Comparison of ENCODE assay signal across 9 cellular contexts in the genomic region with DNA sequence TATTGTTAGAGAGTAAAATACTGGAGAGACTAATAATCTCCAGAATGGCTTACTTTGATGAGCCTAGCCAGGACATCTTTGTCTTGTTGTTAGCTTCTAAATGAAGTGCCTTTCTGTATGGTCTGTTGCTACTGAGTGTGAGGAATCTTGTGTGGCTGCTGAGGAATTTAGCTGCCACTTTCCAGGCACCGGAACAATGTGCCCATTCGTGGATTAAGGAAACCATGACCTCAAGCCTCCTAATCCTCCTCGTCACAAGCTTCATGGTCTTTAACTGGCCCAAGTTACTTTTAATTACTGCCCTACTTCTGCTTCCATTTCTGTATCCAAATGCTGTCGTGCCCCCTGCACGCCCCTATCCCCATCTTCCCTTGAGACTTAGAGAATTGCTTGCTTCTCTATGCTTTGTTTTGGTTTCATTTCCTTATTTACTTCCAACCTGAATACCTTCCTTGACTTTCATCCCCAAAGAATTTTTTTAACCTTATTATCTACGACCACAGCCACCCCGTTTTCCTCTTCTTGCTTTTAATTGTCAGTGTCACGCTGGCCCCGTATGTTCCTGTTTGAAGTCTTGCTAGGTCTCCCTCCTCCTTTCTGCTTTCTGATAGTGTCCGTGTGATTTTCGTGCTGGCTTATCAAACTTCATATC. TPM values are rescaled to one million over a fixed set of nuclear protein-coding genes. Genes with fewer than 3 reads are reported as not detected.
DNase-seq lines count a peak whose midpoint lies in the region; ATAC-seq and TF ChIP-seq lines count a peak whose summit lies in the region.
"Had no signal": no experiment of that assay in that cellular context is flagged by ENCODE, and none has a peak within 500 bp of the region (broad histone marks: within the 10 kb centered on the region; RNA-seq: fewer than 3 reads in every experiment).

No MANE protein-coding gene starts in this region.

- H3K27me3 ChIP-seq in brain microvascular endothelial cell (replicated peaks) (no peaks in the 10 kb centered on the region), subcutaneous abdominal adipose tissue (ENCODE audit: control insufficient read depth in 5 of 5, insufficient read depth in 4 of 5, low read length in 5 of 5) (no peaks in the 10 kb centered on the region)

- TF ChIP-seq CTCF in brain microvascular endothelial cell (IDR thresholded peaks at IDR 0.05; ENCODE audit: low read depth, low read length, missing control alignments) (no peak), mucosa of descending colon (IDR thresholded peaks at IDR 0.05) (no peak)

- H3K4me3 ChIP-seq in brain microvascular endothelial cell (ENCODE audit: low read depth, low read length) (peak overlapping the region; percentile 43), subcutaneous abdominal adipose tissue (ENCODE audit: low read depth in 1 of 5, low read length in 5 of 5) (peak overlapping the region; percentile 23 to 62 (median 60)), mucosa of descending colon (no peak overlapping the region)

- no peak overlapping the region for H3K4me3 Mint-ChIP-seq in T-helper 17 cell

- intact Hi-C loops in mucosa of descending colon (cut with DNase I, micrococcal nuclease) = no loop called here

- H3K27ac Mint-ChIP-seq in T-helper 17 cell = no peak overlapping the region

- H3K9me3 ChIP-seq in subcutaneous abdominal adipose tissue (ENCODE audit: control insufficient read depth in 5 of 5, low read length in 5 of 5) (no peaks in the 10 kb centered on the region), T-helper 17 cell (ENCODE audit: control insufficient read depth, low read length, poor library complexity, severe bottlenecking) (no peaks in the 10 kb centered on the region), mucosa of descending colon (no peaks in the 10 kb centered on the region)

- no peaks in the 10 kb centered on the region for H3K4me1 Mint-ChIP-seq in T-helper 17 cell

- DNase-seq in HT1080 (ENCODE audit: low read depth) (peak; percentile 57), brain microvascular endothelial cell (no peak), kidney tubule cell (ENCODE audit: low spot score) (peak; percentile 53), T-helper 17 cell (no peak), NCI-H187 (lab: John Stamatoyannopoulos, UW) (no peak), mucosa of descending colon (no peak)
- DNase-seq: NCI-H1694 had no signal

- in situ Hi-C loops in brain microvascular endothelial cell (cut with HindIII; ENCODE audit: low pct_ligation_motif_present, low sequenced_read_pairs) = no loop called here

- peak overlapping the region; percentile 32 for H3K27ac ChIP-seq in brain microvascular endothelial cell
- peak overlapping the region; percentile 25 for H3K27ac ChIP-seq in subcutaneous abdominal adipose tissue (ENCODE audit: low read depth, low read length)

- peaks cover 0 to 14% (median 9%) of the 10 kb centered on the region in 5 donors for H3K4me1 ChIP-seq in subcutaneous abdominal adipose tissue (ENCODE audit: control insufficient read depth in 5 of 5, insufficient read depth in 5 of 5, low read length in 5 of 5)
- H3K4me1 ChIP-seq in mucosa of descending colon (ENCODE audit: low read depth) = peaks cover 4% of the 10 kb centered on the region

- H3K36me3 Mint-ChIP-seq in T-helper 17 cell (ENCODE audit: low read depth) = no peaks in the 10 kb centered on the region

- H3K27me3 Mint-ChIP-seq in T-helper 17 cell = peaks cover 9% of the 10 kb centered on the region

- H3K9ac ChIP-seq in subcutaneous abdominal adipose tissue (ENCODE audit: low read length in 5 of 5) = peak overlapping the region in 2 of 5 donors; percentile 26 to 31

- ATAC-seq in T-helper 17 cell = no peak
- ATAC-seq in GM21390 (IDR thresholded peaks at IDR 0.05; ENCODE audit: unreplicated experiment) = no peak
- ATAC-seq in mucosa of descending colon = no peak

- H3K36me3 ChIP-seq in brain microvascular endothelial cell (replicated peaks) = peaks cover 2% of the 10 kb centered on the region
- H3K36me3 ChIP-seq in subcutaneous abdominal adipose tissue (ENCODE audit: control insufficient read depth in 5 of 5, insufficient read depth in 5 of 5, low read length in 5 of 5) = peaks cover 0 to 6% (median 0%) of the 10 kb centered on the region in 5 donors
- no peaks in the 10 kb centered on the region for H3K36me3 ChIP-seq in mucosa of descending colon (ENCODE audit: low read depth)

RNA-seq across cellular contexts. Expression of a gene that starts 40.0 kb away (rescaled TPM):
- 9.6 and 13.9 TPM in 2 replicates for total RNA-seq in HT1080 (2014; rRNA removed; shearing (Covaris generic))
- 6.1 and 6.6 TPM in 2 replicates for polyA plus RNA-seq in HT1080 (2015; cell fraction: cytosol; rRNA removed)
- 20.3 and 28.5 TPM in 2 replicates for polyA plus RNA-seq in HT1080 (2015; cell fraction: nucleus; rRNA removed)
- total RNA-seq in T-helper 17 cell (1 to 10 TPM; 2.1 to 4.9 TPM), mucosa of descending colon (10 to 100 TPM; 11.6 to 47.3 (median 15.0) TPM)

Comparison
In these comparisons a context has a peak if more than half of its experiments do, and no peak if none do; other contexts are left out.
1. DNase-seq: peak in HT1080 (single experiment) and kidney tubule cell (single experiment); none in brain microvascular endothelial cell (single experiment), T-helper 17 cell (0 of 3), NCI-H187 (0 of 2) and mucosa of descending colon (0 of 3).